1 cellular context compared by ENCODE assay signal in genomic region chrX:130401415-130402210, GRCh38.
TF ChIP-seq lines count a peak whose summit lies in the region.

Gene RBMX2 (plus strand): TSS chrX:130401987. CDS start chrX:130402033, 46 bp downstream.

TF ChIP-seq in K562, 482 proteins besides CTCF, POLR2A, EP300 and RAD21 (continued from another document):
- TF ChIP-seq NR2C1 (IDR thresholded peaks at IDR 0.05) (peak; percentile 86), NR2C1 (tag; IDR thresholded peaks at IDR 0.05) (peak; percentile 87), ZNF184 (CRISPR knock-in tag; IDR thresholded peaks at IDR 0.05) (no peak), VEZF1 (CRISPR knock-in tag; IDR thresholded peaks at IDR 0.05) (peak; percentile 46), CHD1 (IDR thresholded peaks at IDR 0.05; ENCODE audit: low read length) (no peak), HNRNPH1 (optimal IDR thresholded peaks at IDR 0.05; ENCODE audit: low read depth, low read length) (no peak), L3MBTL2 (IDR thresholded peaks at IDR 0.05) (peak; percentile 43; the same call in 1 of the 2 replicates), HNRNPLL (IDR thresholded peaks at IDR 0.05; ENCODE audit: low read depth, low read length, poor library complexity, severe bottlenecking) (peak; percentile 35), PHF20 (IDR thresholded peaks at IDR 0.05; ENCODE audit: partially characterized antibody) (peak; percentile 71), KLF6 (CRISPR knock-in tag; IDR thresholded peaks at IDR 0.05; ENCODE audit: borderline replicate concordance) (no peak), POLR2H (tag; IDR thresholded peaks at IDR 0.05; ENCODE audit: low read depth) (peak; percentile 57; the same call in 1 of the 2 replicates), CREB1 (IDR thresholded peaks at IDR 0.05) (peak; percentile 52), CREB1 (CRISPR knock-in tag; IDR thresholded peaks at IDR 0.05) (peak; percentile 21; the same call in 1 of the 2 replicates), CXXC5 (CRISPR knock-in tag; IDR thresholded peaks at IDR 0.05) (peak; percentile 61), ZKSCAN3 (CRISPR knock-in tag; IDR thresholded peaks at IDR 0.05) (no peak), RBM34 (IDR thresholded peaks at IDR 0.05; ENCODE audit: borderline replicate concordance, insufficient read depth, low read length) (no peak), ZBTB40 (IDR thresholded peaks at IDR 0.05) (0 out of 2 replicates have a peak, but pooled peaks have one; percentile 32), ZBTB40 (CRISPR knock-in tag; IDR thresholded peaks at IDR 0.05) (no peak), STAG1 (CRISPR knock-in tag; IDR thresholded peaks at IDR 0.05; ENCODE audit: borderline replicate concordance) (no peak), MEIS2 (IDR thresholded peaks at IDR 0.05; ENCODE audit: partially characterized antibody) (peak; percentile 90), CHD2 (IDR thresholded peaks at IDR 0.05; ENCODE audit: low read depth, low read length) (no peak), ZNF316 (IDR thresholded peaks at IDR 0.05) (peak; percentile 53; the same call in 1 of the 2 replicates), RBBP5 (IDR thresholded peaks at IDR 0.05; ENCODE audit: borderline replicate concordance, insufficient read depth, low read length, poor library complexity, severe bottlenecking) (peak; percentile 64), ATF1 (CRISPR knock-in tag; IDR thresholded peaks at IDR 0.05) (no peak), ATF1 (tag; IDR thresholded peaks at IDR 0.05) (0 out of 2 replicates have a peak, but pooled peaks have one; percentile 23), PHF8 (IDR thresholded peaks at IDR 0.05; ENCODE audit: borderline replicate concordance, low read length) (peak; percentile 85; the same call in 1 of the 2 replicates)
